8 cellular contexts compared by ENCODE assay signal in genomic region chr3:25033407-25034029, GRCh38.
DNase-seq lines count a peak whose midpoint lies in the region; ATAC-seq and TF ChIP-seq lines count a peak whose summit lies in the region.

No MANE protein-coding gene starts in this region.

- H3K4me1 Mint-ChIP-seq in activated CD8-positive, alpha-beta memory T cell treated with anti-CD3 and anti-CD28 coated beads, Interleukin-2, amount 10 ng/mL, durations not matched to agents 7 days and 5 days: no peaks in the 10 kb centered on the region

- no peak overlapping the region for H3K27ac Mint-ChIP-seq in activated CD8-positive, alpha-beta memory T cell treated with anti-CD3 and anti-CD28 coated beads, Interleukin-2, amount 10 ng/mL, durations not matched to agents 7 days and 5 days

- H3K4me3 ChIP-seq in body of pancreas (no peak overlapping the region), kidney epithelial cell (ENCODE audit: low read depth, low read length) (no peak overlapping the region)

- TF ChIP-seq CTCF in body of pancreas (IDR thresholded peaks at IDR 0.05) (peak; percentile 31 to 58 (median 50)), kidney epithelial cell (IDR thresholded peaks at IDR 0.05; ENCODE audit: insufficient read depth, low read length, poor library complexity, severe bottlenecking) (peak; percentile 74)

- WGBS in body of pancreas, 2 donors: 63 to 71% methylated on average over 6 of the region's 6 CpGs

- H3K36me3 Mint-ChIP-seq in activated CD8-positive, alpha-beta memory T cell treated with anti-CD3 and anti-CD28 coated beads, Interleukin-2, amount 10 ng/mL, durations not matched to agents 7 days and 5 days: no peaks in the 10 kb centered on the region

- no peaks in the 10 kb centered on the region for H3K9me3 ChIP-seq in body of pancreas

- H3K27me3 Mint-ChIP-seq in activated CD8-positive, alpha-beta memory T cell treated with anti-CD3 and anti-CD28 coated beads, Interleukin-2, amount 10 ng/mL, durations not matched to agents 7 days and 5 days: no peaks in the 10 kb centered on the region

- H3K36me3 ChIP-seq in body of pancreas (replicated peaks in 1 of 2; ENCODE audit: insufficient read depth in 1 of 2, low read depth in 2 of 2) (no peaks in the 10 kb centered on the region), kidney epithelial cell (ENCODE audit: control insufficient read depth, insufficient read depth, low read length) (no peaks in the 10 kb centered on the region)

- no peaks in the 10 kb centered on the region for H3K4me1 ChIP-seq in body of pancreas

- TF ChIP-seq POLR2A in body of pancreas (IDR thresholded peaks at IDR 0.05): no peak

- CTCF ChIA-PET in activated CD8-positive, alpha-beta memory T cell treated with anti-CD3 and anti-CD28 coated beads, Interleukin-2, amount 10 ng/mL, durations not matched to agents 7 days and 5 days (lab: Charles Lee): interaction anchor here (0.8 to 1.9 kb wide), 6 partner anchors 9 to 353 kb away, joined by 3 to 5 read pairs (median 4); no protein-coding TSS in a partner anchor

- no peaks in the 10 kb centered on the region for H3K27me3 ChIP-seq in body of pancreas
- H3K27me3 ChIP-seq in kidney epithelial cell (ENCODE audit: control insufficient read depth, insufficient read depth, low read length): no peaks in the 10 kb centered on the region

- DNase-seq in CD1c-positive myeloid dendritic cell (ENCODE audit: extremely low spot score): peak; percentile 15
- DNase-seq in NCI-H446 treated with DMSO at 0.1 percent for 48 hours (lab: John Stamatoyannopoulos, UW): peak; percentile 15
- DNase-seq in body of pancreas: peak; percentile 38 to 65 (median 61)
- DNase-seq in kidney epithelial cell (ENCODE audit: low read depth): no peak
- DNase-seq in activated CD8-positive, alpha-beta memory T cell treated with anti-CD3 and anti-CD28 coated beads, Interleukin-2, amount 10 ng/mL, durations not matched to agents 7 days and 5 days: no peak
- no peak for DNase-seq in GOT3 (lab: John Stamatoyannopoulos, UW)

- intact Hi-C loops in body of pancreas (cut with DNase I): no loop called here

- H3K4me3 Mint-ChIP-seq in activated CD8-positive, alpha-beta memory T cell treated with anti-CD3 and anti-CD28 coated beads, Interleukin-2, amount 10 ng/mL, durations not matched to agents 7 days and 5 days: no peak overlapping the region

- peak; percentile 84 for ATAC-seq in GM18519 (IDR thresholded peaks at IDR 0.05; ENCODE audit: low FRiP score, unreplicated experiment)
- peak; percentile 92 for ATAC-seq in HG03025 (IDR thresholded peaks at IDR 0.05; ENCODE audit: low FRiP score, unreplicated experiment)
- ATAC-seq in body of pancreas: no peak
- no peak for ATAC-seq in activated CD8-positive, alpha-beta memory T cell treated with anti-CD3 and anti-CD28 coated beads, Interleukin-2, amount 10 ng/mL, durations not matched to agents 7 days and 5 days

- no peaks in the 10 kb centered on the region for H3K9me3 Mint-ChIP-seq in activated CD8-positive, alpha-beta memory T cell treated with anti-CD3 and anti-CD28 coated beads, Interleukin-2, amount 10 ng/mL, durations not matched to agents 7 days and 5 days (ENCODE audit: low read depth)

- no peak overlapping the region for H3K27ac ChIP-seq in body of pancreas

Comparison
In these comparisons a context has a peak if more than half of its experiments do, and no peak if none do; other contexts are left out.
1. DNase-seq: peak in CD1c-positive myeloid dendritic cell (single experiment), NCI-H446 treated with DMSO at 0.1 percent for 48 hours (single experiment) and body of pancreas (4 of 4); none in kidney epithelial cell (single experiment), activated CD8-positive, alpha-beta memory T cell treated with anti-CD3 and anti-CD28 coated beads, Interleukin-2, amount 10 ng/mL, durations not matched to agents 7 days and 5 days (single experiment) and GOT3 (single experiment).
2. ATAC-seq: peak in GM18519 (single experiment) and HG03025 (single experiment); none in body of pancreas (single experiment) and activated CD8-positive, alpha-beta memory T cell treated with anti-CD3 and anti-CD28 coated beads, Interleukin-2, amount 10 ng/mL, durations not matched to agents 7 days and 5 days (single experiment).